Comparison of ENCODE assay signal across 8 cellular contexts in genomic region chr3:128584412-128585020, GRCh38.
DNase-seq lines count a peak whose midpoint lies in the region; ATAC-seq and TF ChIP-seq lines count a peak whose summit lies in the region.

No MANE protein-coding gene starts in this region.

- H3K36me3 Mint-ChIP-seq in activated CD4-positive, alpha-beta T cell treated with anti-CD3 and anti-CD28 coated beads for 36 hours (ENCODE audit: low read depth), result peaks cover 2% of the 10 kb centered on the region

- H3K27me3 ChIP-seq in SJSA1 (replicated peaks), result no peaks in the 10 kb centered on the region

- ATAC-seq in activated CD4-positive, alpha-beta T cell treated with anti-CD3 and anti-CD28 coated beads for 36 hours, result peak; percentile 99
- no peak for ATAC-seq in HG02981 (IDR thresholded peaks at IDR 0.05; ENCODE audit: unreplicated experiment)

- H3K27me3 Mint-ChIP-seq in activated CD4-positive, alpha-beta T cell treated with anti-CD3 and anti-CD28 coated beads for 36 hours, result peaks cover 11% of the 10 kb centered on the region

- H3K27ac ChIP-seq in SJSA1, result no peak overlapping the region

- POLR2A ChIA-PET in activated CD4-positive, alpha-beta T cell treated with anti-CD3 and anti-CD28 coated beads for 36 hours (lab: Charles Lee), result no interaction called here

- CTCF ChIA-PET in activated CD4-positive, alpha-beta T cell treated with anti-CD3 and anti-CD28 coated beads for 36 hours (lab: Charles Lee), result interaction anchor here (0.6 to 2.7 kb wide), 9 partner anchors 12 to 230 kb away, joined by 3 to 25 read pairs (median 4); no protein-coding TSS in a partner anchor

- peaks cover 2% of the 10 kb centered on the region; the same call in 1 of the 2 replicates for H3K9me3 ChIP-seq in SJSA1 (replicated peaks)

- no peak overlapping the region for H3K27ac Mint-ChIP-seq in activated CD4-positive, alpha-beta T cell treated with anti-CD3 and anti-CD28 coated beads for 36 hours

- intact Hi-C loops in activated CD4-positive, alpha-beta T cell treated with anti-CD3 and anti-CD28 coated beads for 36 hours (cut with DNase I, micrococcal nuclease), result loop anchor here in 1 of 2 experiments (1.0 to 2.0 kb wide), 2 partner anchors 86 to 158 kb away; no protein-coding TSS in a partner anchor

- H3K36me3 ChIP-seq in SJSA1, result no peaks in the 10 kb centered on the region

- DNase-seq in activated CD4-positive, alpha-beta T cell treated with anti-CD3 and anti-CD28 coated beads for 36 hours, result peak; percentile 81
- DNase-seq in activated CD4-positive, alpha-beta T cell treated with anti-CD3 and anti-CD28 coated beads for 1 hour, result no peak
- DNase-seq in NCI-H1092 (lab: John Stamatoyannopoulos, UW), result peak; percentile 72
- DNase-seq in SJSA1 (ENCODE audit: low read depth in 1 of 2, low spot score in 2 of 2), result peak; percentile 67 to 84
- peak; percentile 79 to 88 for DNase-seq in cardiac fibroblast (ENCODE audit: low read depth in 2 of 2)
- peak; percentile 80 for DNase-seq in kidney glomerular epithelial cell (lab: John Stamatoyannopoulos, UW)
- peak; percentile 41 to 44 for DNase-seq in stimulated activated CD4-positive, alpha-beta T cell treated with anti-CD3 and anti-CD28 coated beads, Interleukin-15, amount 100 ng/mL, for 48 hours (ENCODE audit: low read depth in 2 of 2)

- TF ChIP-seq CTCF in cardiac fibroblast (IDR thresholded peaks at IDR 0.05; ENCODE audit: low read depth, low read length), result peak; percentile 84

- H3K4me3 Mint-ChIP-seq in activated CD4-positive, alpha-beta T cell treated with anti-CD3 and anti-CD28 coated beads for 36 hours, result no peak overlapping the region

- peaks cover 6% of the 10 kb centered on the region for H3K4me1 Mint-ChIP-seq in activated CD4-positive, alpha-beta T cell treated with anti-CD3 and anti-CD28 coated beads for 36 hours

- peaks cover 2% of the 10 kb centered on the region for H3K9me3 Mint-ChIP-seq in activated CD4-positive, alpha-beta T cell treated with anti-CD3 and anti-CD28 coated beads for 36 hours (ENCODE audit: low read depth)

- H3K4me3 ChIP-seq in SJSA1 (no peak overlapping the region), cardiac fibroblast (replicated peaks in 1 of 2; ENCODE audit: low read depth in 2 of 2, low read length in 2 of 2) (no peak overlapping the region)

- H3K4me1 ChIP-seq in SJSA1 (replicated peaks), result no peaks in the 10 kb centered on the region
